ENCODE assay signal across 32 cellular contexts in genomic region chr1:201146626-201147390, GRCh38. TPM values are rescaled to one million over a fixed set of nuclear protein-coding genes. Genes with fewer than 3 reads are reported as not detected.
"Had no signal": no experiment of that assay in that cellular context is flagged by ENCODE, and none has a peak within 500 bp of the region (broad histone marks: within the 10 kb centered on the region; RNA-seq: fewer than 3 reads in every experiment).

No MANE protein-coding gene starts in this region.

- H3K9me3 ChIP-seq: ascending aorta, esophagus muscularis mucosa, heart right ventricle, left lung, right atrium auricular region, stomach, thyroid gland, upper lobe of left lung had no signal

- H3K4me2 ChIP-seq: smooth muscle cell had no signal

- H3K4me3 ChIP-seq: ascending aorta, cardiac muscle cell, esophagus muscularis mucosa, heart right ventricle, left lung, right atrium auricular region, smooth muscle cell, stomach, thyroid gland, upper lobe of left lung had no signal

- H3K27me3 Mint-ChIP-seq: activated CD4-positive, alpha-beta T cell treated with anti-CD3 and anti-CD28 coated beads for 36 hours; activated CD8-positive, alpha-beta memory T cell treated with anti-CD3 and anti-CD28 coated beads, Interleukin-2, amount 10 ng/mL, durations not matched to agents 7 days and 5 days; activated naive CD4-positive, alpha-beta T cell treated with anti-CD3 and anti-CD28 coated beads, Interleukin-2, amount 10 ng/mL, durations not matched to agents 7 days and 5 days; activated naive CD8-positive, alpha-beta T cell treated with anti-CD3 and anti-CD28 coated beads, Interleukin-2, amount 10 ng/mL, durations not matched to agents 7 days and 5 days; brain; stimulated activated naive B cell treated with anti-CD40 and anti-IgM and Interleukin-4, amounts not matched to agents 10 μg/mL and 1 μg/mL and 100 μg/mL, for 72 hours had no signal

- H3K9ac ChIP-seq: parathyroid adenoma had no signal

- H3K27ac Mint-ChIP-seq: activated CD4-positive, alpha-beta T cell treated with anti-CD3 and anti-CD28 coated beads for 36 hours; activated CD8-positive, alpha-beta memory T cell treated with anti-CD3 and anti-CD28 coated beads, Interleukin-2, amount 10 ng/mL, durations not matched to agents 7 days and 5 days; activated CD8-positive, alpha-beta T cell treated with anti-CD3 and anti-CD28 coated beads, Interleukin-2, amount 10 ng/mL, durations not matched to agents 7 days and 5 days; activated naive CD4-positive, alpha-beta T cell treated with anti-CD3 and anti-CD28 coated beads, Interleukin-2, amount 10 ng/mL, durations not matched to agents 7 days and 5 days; activated naive CD8-positive, alpha-beta T cell treated with anti-CD3 and anti-CD28 coated beads, Interleukin-2, amount 10 ng/mL, durations not matched to agents 7 days and 5 days; endodermal cell; stimulated activated naive B cell treated with anti-CD40 and anti-IgM and Interleukin-4, amounts not matched to agents 10 μg/mL and 1 μg/mL and 100 μg/mL, for 72 hours; WTC11 had no signal

- H3K79me2 ChIP-seq: parathyroid adenoma had no signal

- H3K27ac ChIP-seq: ascending aorta, cardiac muscle cell, esophagus muscularis mucosa, foreskin keratinocyte, heart right ventricle, left lung, parathyroid adenoma, right atrium auricular region, stomach, thyroid gland, upper lobe of left lung had no signal

- H3K4me1 ChIP-seq: ascending aorta, foreskin keratinocyte, left lung, parathyroid adenoma, upper lobe of left lung had no signal

- DNase-seq: activated CD4-positive, alpha-beta T cell treated with anti-CD3 and anti-CD28 coated beads for 36 hours; activated CD8-positive, alpha-beta memory T cell treated with anti-CD3 and anti-CD28 coated beads, Interleukin-2, amount 10 ng/mL, durations not matched to agents 7 days and 5 days; activated CD8-positive, alpha-beta T cell treated with anti-CD3 and anti-CD28 coated beads, Interleukin-2, amount 10 ng/mL, durations not matched to agents 7 days and 5 days; activated gamma-delta T cell; activated naive CD4-positive, alpha-beta T cell treated with anti-CD3 and anti-CD28 coated beads, Interleukin-2, amount 10 ng/mL, durations not matched to agents 7 days and 5 days; activated naive CD8-positive, alpha-beta T cell treated with anti-CD3 and anti-CD28 coated beads, Interleukin-2, amount 10 ng/mL, durations not matched to agents 7 days and 5 days; endodermal cell; foreskin keratinocyte; heart right ventricle; left lung; occipital lobe; stimulated activated CD4-positive, alpha-beta T cell treated with anti-CD3 and anti-CD28 coated beads, Interleukin-15, amount 100 ng/mL, for 24 hours; stimulated activated CD4-positive, alpha-beta T cell treated with anti-CD3 and anti-CD28 coated beads, Interleukin-2, amount 100 ng/mL, for 24 hours; stimulated activated naive B cell treated with anti-CD40 and anti-IgM and Interleukin-4, amounts not matched to agents 10 μg/mL and 1 μg/mL and 100 μg/mL, for 72 hours; stomach; T-helper 1 cell; T-helper 9 cell had no signal

- H3K4me1 Mint-ChIP-seq: activated CD4-positive, alpha-beta T cell treated with anti-CD3 and anti-CD28 coated beads for 36 hours; activated CD8-positive, alpha-beta memory T cell treated with anti-CD3 and anti-CD28 coated beads, Interleukin-2, amount 10 ng/mL, durations not matched to agents 7 days and 5 days; activated naive CD4-positive, alpha-beta T cell treated with anti-CD3 and anti-CD28 coated beads, Interleukin-2, amount 10 ng/mL, durations not matched to agents 7 days and 5 days; activated naive CD8-positive, alpha-beta T cell treated with anti-CD3 and anti-CD28 coated beads, Interleukin-2, amount 10 ng/mL, durations not matched to agents 7 days and 5 days; neural crest cell; WTC11 had no signal

- H3K4me3 Mint-ChIP-seq: activated CD4-positive, alpha-beta T cell treated with anti-CD3 and anti-CD28 coated beads for 36 hours; activated CD8-positive, alpha-beta memory T cell treated with anti-CD3 and anti-CD28 coated beads, Interleukin-2, amount 10 ng/mL, durations not matched to agents 7 days and 5 days; activated CD8-positive, alpha-beta T cell treated with anti-CD3 and anti-CD28 coated beads, Interleukin-2, amount 10 ng/mL, durations not matched to agents 7 days and 5 days; activated naive CD4-positive, alpha-beta T cell treated with anti-CD3 and anti-CD28 coated beads, Interleukin-2, amount 10 ng/mL, durations not matched to agents 7 days and 5 days; activated naive CD8-positive, alpha-beta T cell treated with anti-CD3 and anti-CD28 coated beads, Interleukin-2, amount 10 ng/mL, durations not matched to agents 7 days and 5 days; endodermal cell; neural crest cell; stimulated activated naive B cell treated with anti-CD40 and anti-IgM and Interleukin-4, amounts not matched to agents 10 μg/mL and 1 μg/mL and 100 μg/mL, for 72 hours; WTC11 had no signal

- H3K36me3 Mint-ChIP-seq: activated CD8-positive, alpha-beta memory T cell treated with anti-CD3 and anti-CD28 coated beads, Interleukin-2, amount 10 ng/mL, durations not matched to agents 7 days and 5 days had no signal

- H2AFZ ChIP-seq: parathyroid adenoma had no signal

- H3K27me3 ChIP-seq: ascending aorta, cardiac muscle cell, esophagus muscularis mucosa, foreskin keratinocyte, heart right ventricle, left lung, right atrium auricular region, stomach, thyroid gland, upper lobe of left lung had no signal

- H3K9me3 Mint-ChIP-seq: activated naive CD4-positive, alpha-beta T cell treated with anti-CD3 and anti-CD28 coated beads, Interleukin-2, amount 10 ng/mL, durations not matched to agents 7 days and 5 days; activated naive CD8-positive, alpha-beta T cell treated with anti-CD3 and anti-CD28 coated beads, Interleukin-2, amount 10 ng/mL, durations not matched to agents 7 days and 5 days; brain; endodermal cell; neural crest cell; stimulated activated naive B cell treated with anti-CD40 and anti-IgM and Interleukin-4, amounts not matched to agents 10 μg/mL and 1 μg/mL and 100 μg/mL, for 72 hours; WTC11 had no signal

RNA-seq across cellular contexts. Expression of gene ASCL5, which starts 19.8 kb away (rescaled TPM):
- total RNA-seq: activated CD8-positive, alpha-beta memory T cell treated with anti-CD3 and anti-CD28 coated beads, Interleukin-2, amount 10 ng/mL, durations not matched to agents 7 days and 5 days; activated CD8-positive, alpha-beta T cell treated with anti-CD3 and anti-CD28 coated beads, Interleukin-2, amount 10 ng/mL, durations not matched to agents 7 days and 5 days; activated naive CD8-positive, alpha-beta T cell treated with anti-CD3 and anti-CD28 coated beads, Interleukin-2, amount 10 ng/mL, durations not matched to agents 7 days and 5 days; ascending aorta; cerebellum; esophagus muscularis mucosa; foreskin keratinocyte; heart right ventricle; lung microvascular endothelial cell; neural crest cell; pulmonary artery endothelial cell; right atrium auricular region; smooth muscle cell; thyroid gland; upper lobe of left lung had no signal

RNA-seq across cellular contexts. Expression of gene CACNA1S, which starts 34.6 kb away (rescaled TPM):
- total RNA-seq: activated CD4-positive, alpha-beta T cell treated with anti-CD3 and anti-CD28 coated beads for 36 hours; activated CD8-positive, alpha-beta memory T cell treated with anti-CD3 and anti-CD28 coated beads, Interleukin-2, amount 10 ng/mL, durations not matched to agents 7 days and 5 days; activated CD8-positive, alpha-beta T cell treated with anti-CD3 and anti-CD28 coated beads, Interleukin-2, amount 10 ng/mL, durations not matched to agents 7 days and 5 days; activated naive CD8-positive, alpha-beta T cell treated with anti-CD3 and anti-CD28 coated beads, Interleukin-2, amount 10 ng/mL, durations not matched to agents 7 days and 5 days; ascending aorta; esophagus muscularis mucosa; foreskin keratinocyte; lung microvascular endothelial cell; mucosa of gallbladder; pulmonary artery endothelial cell; right atrium auricular region; smooth muscle cell; thyroid gland had no signal

RNA-seq across cellular contexts. Expression of gene IGFN1, which starts 43.8 kb away (rescaled TPM):
- total RNA-seq: activated CD4-positive, alpha-beta T cell treated with anti-CD3 and anti-CD28 coated beads for 36 hours; activated CD8-positive, alpha-beta memory T cell treated with anti-CD3 and anti-CD28 coated beads, Interleukin-2, amount 10 ng/mL, durations not matched to agents 7 days and 5 days; activated CD8-positive, alpha-beta T cell treated with anti-CD3 and anti-CD28 coated beads, Interleukin-2, amount 10 ng/mL, durations not matched to agents 7 days and 5 days; activated naive CD8-positive, alpha-beta T cell treated with anti-CD3 and anti-CD28 coated beads, Interleukin-2, amount 10 ng/mL, durations not matched to agents 7 days and 5 days; ascending aorta; cardiac muscle cell; endodermal cell; esophagus muscularis mucosa; foreskin keratinocyte; lung microvascular endothelial cell; neural crest cell; occipital lobe; pulmonary artery endothelial cell; right atrium auricular region; smooth muscle cell had no signal
